17 cellular contexts compared by ENCODE assay signal in genomic region chr2:239912171-239912937, GRCh38.
DNase-seq lines count a peak whose midpoint lies in the region; ATAC-seq and TF ChIP-seq lines count a peak whose summit lies in the region.
"Had no signal": no experiment of that assay in that cellular context is flagged by ENCODE, and none has a peak within 500 bp of the region (broad histone marks: within the 10 kb centered on the region; RNA-seq: fewer than 3 reads in every experiment).

No MANE protein-coding gene starts in this region.

- H3K9me3 Mint-ChIP-seq in activated CD4-positive, alpha-beta memory T cell treated with anti-CD3 and anti-CD28 coated beads, Interleukin-2, amount 10 ng/mL, durations not matched to agents 7 days and 5 days, result peaks cover 9% of the 10 kb centered on the region
- H3K9me3 Mint-ChIP-seq in activated CD4-positive, alpha-beta memory T cell treated with anti-CD3 and anti-CD28 coated beads for 36 hours, result peaks cover 6% of the 10 kb centered on the region
- H3K9me3 Mint-ChIP-seq in memory B cell, result peaks cover 2% of the 10 kb centered on the region

- intact Hi-C loops in activated CD4-positive, alpha-beta memory T cell treated with anti-CD3 and anti-CD28 coated beads for 36 hours (cut with micrococcal nuclease), result no loop called here
- intact Hi-C loops in body of pancreas (cut with DNase I) (no loop called here), testis (cut with DNase I; ENCODE audit: low total_unique reads) (no loop called here)

- H3K36me3 ChIP-seq in body of pancreas (replicated peaks in 1 of 2; ENCODE audit: insufficient read depth in 1 of 2, low read depth in 2 of 2), result no peaks in the 10 kb centered on the region
- H3K36me3 ChIP-seq in testis (ENCODE audit: low read depth, missing control alignments), result no peaks in the 10 kb centered on the region

- no peaks in the 10 kb centered on the region for H3K27me3 Mint-ChIP-seq in activated CD4-positive, alpha-beta memory T cell treated with anti-CD3 and anti-CD28 coated beads, Interleukin-2, amount 10 ng/mL, durations not matched to agents 7 days and 5 days
- no peaks in the 10 kb centered on the region for H3K27me3 Mint-ChIP-seq in activated CD4-positive, alpha-beta memory T cell treated with anti-CD3 and anti-CD28 coated beads for 36 hours
- no peaks in the 10 kb centered on the region for H3K27me3 Mint-ChIP-seq in memory B cell

- CTCF ChIA-PET in activated CD4-positive, alpha-beta memory T cell treated with anti-CD3 and anti-CD28 coated beads, Interleukin-2, amount 10 ng/mL, durations not matched to agents 7 days and 5 days (lab: Charles Lee), result interaction anchor here (0.8 to 3.5 kb wide), 7 partner anchors 9 to 364 kb away, joined by 3 to 17 read pairs (median 3); no protein-coding TSS in a partner anchor
- CTCF ChIA-PET in activated CD4-positive, alpha-beta memory T cell treated with anti-CD3 and anti-CD28 coated beads for 36 hours (lab: Charles Lee), result interaction anchor here (1.1 to 1.6 kb wide), 3 partner anchors 21 to 23 kb away, joined by 3 to 6 read pairs (median 4); no protein-coding TSS in a partner anchor

- H3K9me3 ChIP-seq in body of pancreas (peaks cover 0 to 12% (median 0%) of the 10 kb centered on the region in 3 donors), testis (no peaks in the 10 kb centered on the region)

- WGBS in body of pancreas, 2 donors, result 84 to 89% methylated on average over 6 to 14 of the region's 14 CpGs
- WGBS in testis, 2 donors, result 91 to 94% methylated on average over 8 to 14 of the region's 14 CpGs

- ATAC-seq in body of pancreas, result peak; percentile 9
- no peak for ATAC-seq in memory B cell (ENCODE audit: low read depth)
- ATAC-seq in HG03280 (IDR thresholded peaks at IDR 0.05; ENCODE audit: unreplicated experiment), result no peak
- ATAC-seq in GM19395 (IDR thresholded peaks at IDR 0.05; ENCODE audit: unreplicated experiment), result no peak
- ATAC-seq in HG02840 (IDR thresholded peaks at IDR 0.05; ENCODE audit: low FRiP score, unreplicated experiment), result no peak

- no peak for TF ChIP-seq POLR2A in body of pancreas (IDR thresholded peaks at IDR 0.05)
- no peak for TF ChIP-seq POLR2A in testis (IDR thresholded peaks at IDR 0.05)

- H3K4me1 ChIP-seq in body of pancreas, result no peaks in the 10 kb centered on the region
- H3K4me1 ChIP-seq in testis, result peaks cover 4% of the 10 kb centered on the region

- peak; percentile 14 for DNase-seq in activated CD4-positive, alpha-beta memory T cell treated with anti-CD3 and anti-CD28 coated beads, Interleukin-2, amount 10 ng/mL, durations not matched to agents 7 days and 5 days
- no peak for DNase-seq in activated CD4-positive, alpha-beta memory T cell treated with anti-CD3 and anti-CD28 coated beads for 36 hours
- DNase-seq in body of pancreas (no peak), memory B cell (ENCODE audit: low spot score in 2 of 2) (no peak), testis (peak; percentile 7)
- DNase-seq: activated CD4-positive, CD25-positive, alpha-beta regulatory T cell treated with anti-CD3 and anti-CD28 coated beads, Interleukin-2, amount 50 U/mL, for 72 hours; activated gamma-delta T cell treated with Interleukin-2 at 50 U/mL for 16 hours; DMS153; HFFc6; kidney glomerular epithelial cell; NCI-H2081 treated with DMSO at 0.1 percent for 48 hours; NCI-H510A treated with DMSO at 0.1 percent for 48 hours; SIG-M5; stimulated activated CD4-positive, alpha-beta T cell treated with anti-CD3 and anti-CD28 coated beads, Interleukin-2, amount 100 ng/mL, for 48 hours had no signal

- H3K27ac ChIP-seq in body of pancreas, result peak overlapping the region in 2 of 4 donors; percentile 6 to 58
- H3K27ac ChIP-seq in testis, result no peak overlapping the region

- TF ChIP-seq CTCF in body of pancreas (IDR thresholded peaks at IDR 0.05) (no peak), testis (IDR thresholded peaks at IDR 0.05) (no peak)

- H3K36me3 Mint-ChIP-seq in activated CD4-positive, alpha-beta memory T cell treated with anti-CD3 and anti-CD28 coated beads, Interleukin-2, amount 10 ng/mL, durations not matched to agents 7 days and 5 days (ENCODE audit: low read depth), result peaks cover 11% of the 10 kb centered on the region
- peaks cover 2% of the 10 kb centered on the region for H3K36me3 Mint-ChIP-seq in activated CD4-positive, alpha-beta memory T cell treated with anti-CD3 and anti-CD28 coated beads for 36 hours
- H3K36me3 Mint-ChIP-seq in memory B cell, result peaks cover 1% of the 10 kb centered on the region

- no peaks in the 10 kb centered on the region for H3K27me3 ChIP-seq in body of pancreas
- no peaks in the 10 kb centered on the region for H3K27me3 ChIP-seq in testis

- H3K27ac Mint-ChIP-seq in activated CD4-positive, alpha-beta memory T cell treated with anti-CD3 and anti-CD28 coated beads, Interleukin-2, amount 10 ng/mL, durations not matched to agents 7 days and 5 days, result no peak overlapping the region
- no peak overlapping the region for H3K27ac Mint-ChIP-seq in activated CD4-positive, alpha-beta memory T cell treated with anti-CD3 and anti-CD28 coated beads for 36 hours
- H3K27ac Mint-ChIP-seq in memory B cell, result peak overlapping the region; percentile 92
- H3K27ac Mint-ChIP-seq: HFFc6 had no signal

- peaks cover 1% of the 10 kb centered on the region for H3K4me1 Mint-ChIP-seq in activated CD4-positive, alpha-beta memory T cell treated with anti-CD3 and anti-CD28 coated beads, Interleukin-2, amount 10 ng/mL, durations not matched to agents 7 days and 5 days
- peaks cover 14% of the 10 kb centered on the region for H3K4me1 Mint-ChIP-seq in activated CD4-positive, alpha-beta memory T cell treated with anti-CD3 and anti-CD28 coated beads for 36 hours (ENCODE audit: low read depth)
- peaks cover 28% of the 10 kb centered on the region for H3K4me1 Mint-ChIP-seq in memory B cell

- no peak overlapping the region for H3K4me3 Mint-ChIP-seq in activated CD4-positive, alpha-beta memory T cell treated with anti-CD3 and anti-CD28 coated beads, Interleukin-2, amount 10 ng/mL, durations not matched to agents 7 days and 5 days
- H3K4me3 Mint-ChIP-seq in activated CD4-positive, alpha-beta memory T cell treated with anti-CD3 and anti-CD28 coated beads for 36 hours, result no peak overlapping the region
- no peak overlapping the region for H3K4me3 Mint-ChIP-seq in memory B cell
- H3K4me3 Mint-ChIP-seq: HFFc6 had no signal

- POLR2A ChIA-PET in activated CD4-positive, alpha-beta memory T cell treated with anti-CD3 and anti-CD28 coated beads, Interleukin-2, amount 10 ng/mL, durations not matched to agents 7 days and 5 days (lab: Charles Lee), result interaction anchor here (0.7 to 4.5 kb wide), 12 partner anchors 10 to 589 kb away, joined by 3 to 51 read pairs (median 5); partner anchors contain the start of genes HDAC4 and NDUFA10
- POLR2A ChIA-PET in activated CD4-positive, alpha-beta memory T cell treated with anti-CD3 and anti-CD28 coated beads for 36 hours (lab: Charles Lee), result no interaction called here

- H3K4me3 ChIP-seq in body of pancreas, result no peak overlapping the region
- H3K4me3 ChIP-seq in testis, result no peak overlapping the region

Comparison
In these comparisons a context has a peak if more than half of its experiments do, and no peak if none do; other contexts are left out.
1. DNase-seq: peak in activated CD4-positive, alpha-beta memory T cell treated with anti-CD3 and anti-CD28 coated beads, Interleukin-2, amount 10 ng/mL, durations not matched to agents 7 days and 5 days (single experiment) and testis (single experiment); none in activated CD4-positive, alpha-beta memory T cell treated with anti-CD3 and anti-CD28 coated beads for 36 hours (single experiment), body of pancreas (0 of 4) and memory B cell (0 of 2).